Comparison of ENCODE assay signal across 1 cellular context in the genomic region with DNA sequence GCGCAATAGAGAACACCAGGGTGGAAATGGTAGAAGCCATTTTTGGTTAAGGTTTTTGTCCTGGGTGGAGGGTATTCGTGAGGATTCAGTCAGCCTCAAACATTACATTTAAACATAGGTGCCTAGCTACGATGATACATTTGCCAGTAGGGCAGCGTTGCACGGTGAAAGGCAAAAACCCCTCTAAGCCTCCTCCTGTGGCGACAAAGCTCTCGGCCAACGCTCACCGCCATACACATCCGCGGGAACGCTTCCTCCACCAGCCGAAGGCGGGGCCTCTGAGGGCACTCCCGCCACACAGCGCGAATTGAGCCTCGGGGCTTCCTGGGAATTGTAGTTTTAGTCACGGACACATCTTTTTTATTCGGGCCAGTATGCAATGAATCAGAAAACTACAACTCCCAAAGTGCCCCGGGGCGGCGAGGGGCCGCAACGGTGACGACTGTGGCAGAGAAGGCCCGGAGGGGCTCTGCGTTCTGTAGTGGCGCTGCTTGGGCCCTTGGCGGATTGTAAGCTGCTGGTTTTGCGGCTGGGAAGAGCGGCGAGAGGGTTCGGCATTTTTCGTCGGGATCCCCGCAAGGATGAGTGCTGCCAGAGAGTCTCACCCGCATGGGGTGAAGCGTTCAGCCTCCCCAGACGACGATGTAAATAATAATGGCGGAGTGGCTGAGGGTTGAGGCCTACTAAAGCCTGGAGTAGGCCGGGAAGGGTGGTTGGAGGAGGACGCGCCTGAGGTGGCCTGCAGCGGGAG.
TF ChIP-seq lines count a peak whose summit lies in the region.

Gene C11orf58 (plus strand): TSS at position 450 of the 751 bp plus-strand sequence. CDS start 132 bp downstream, at position 582.

TF ChIP-seq in K562, 482 proteins besides CTCF, POLR2A, EP300 and RAD21 (continued from another document):
- TF ChIP-seq PURB (CRISPR knock-in tag; IDR thresholded peaks at IDR 0.05; ENCODE audit: low read depth) (0 out of 2 replicates have a peak, but pooled peaks have one; percentile 61), ZNF354B (CRISPR knock-in tag; IDR thresholded peaks at IDR 0.05) (no peak), KLF16 (IDR thresholded peaks at IDR 0.05) (no peak), CEBPB (tag; IDR thresholded peaks at IDR 0.05) (no peak), NR2C1 (IDR thresholded peaks at IDR 0.05) (peak; percentile 92), NR2C1 (tag; IDR thresholded peaks at IDR 0.05) (peak; percentile 94), ELF1 (tag; IDR thresholded peaks at IDR 0.05) (peak; percentile 61; the same call in 1 of the 2 replicates), CGGBP1 (CRISPR knock-in tag; IDR thresholded peaks at IDR 0.05) (0 out of 2 replicates have a peak, but pooled peaks have one; percentile 33), JUND (IDR thresholded peaks at IDR 0.05; ENCODE audit: borderline replicate concordance, low read depth, low read length) (peak; percentile 59), JUND (tag; IDR thresholded peaks at IDR 0.05; ENCODE audit: borderline replicate concordance, low read depth, low read length) (no peak; the same call in 2 of the 3 replicates)
- TF ChIP-seq, protein P1, sequence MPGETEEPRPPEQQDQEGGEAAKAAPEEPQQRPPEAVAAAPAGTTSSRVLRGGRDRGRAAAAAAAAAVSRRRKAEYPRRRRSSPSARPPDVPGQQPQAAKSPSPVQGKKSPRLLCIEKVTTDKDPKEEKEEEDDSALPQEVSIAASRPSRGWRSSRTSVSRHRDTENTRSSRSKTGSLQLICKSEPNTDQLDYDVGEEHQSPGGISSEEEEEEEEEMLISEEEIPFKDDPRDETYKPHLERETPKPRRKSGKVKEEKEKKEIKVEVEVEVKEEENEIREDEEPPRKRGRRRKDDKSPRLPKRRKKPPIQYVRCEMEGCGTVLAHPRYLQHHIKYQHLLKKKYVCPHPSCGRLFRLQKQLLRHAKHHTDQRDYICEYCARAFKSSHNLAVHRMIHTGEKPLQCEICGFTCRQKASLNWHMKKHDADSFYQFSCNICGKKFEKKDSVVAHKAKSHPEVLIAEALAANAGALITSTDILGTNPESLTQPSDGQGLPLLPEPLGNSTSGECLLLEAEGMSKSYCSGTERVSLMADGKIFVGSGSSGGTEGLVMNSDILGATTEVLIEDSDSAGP (CRISPR knock-in tag; IDR thresholded peaks at IDR 0.05) = no peak
